In the genomic region with DNA sequence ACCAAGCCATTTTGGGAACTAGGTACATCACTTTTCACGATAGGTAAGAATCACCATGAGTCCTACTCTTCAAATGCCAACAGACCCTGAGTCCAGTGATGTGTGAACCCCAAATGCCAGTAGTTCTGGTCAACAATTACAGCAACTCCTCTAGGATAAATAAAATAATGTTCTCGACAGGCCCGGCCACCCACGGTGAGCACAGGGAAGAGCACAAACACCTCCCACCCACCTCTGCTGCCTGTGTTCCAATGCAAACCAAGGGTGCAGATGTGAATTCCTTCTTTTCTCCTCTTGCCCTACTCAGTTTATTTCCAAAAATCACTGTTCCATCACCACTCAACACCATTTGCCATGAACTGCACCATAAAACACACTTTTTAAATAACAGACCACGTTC, we compare ENCODE assay signal across 24 cellular contexts. TPM values are rescaled to one million over a fixed set of nuclear protein-coding genes. Genes with fewer than 3 reads are reported as not detected.
"Had no signal": no experiment of that assay in that cellular context is flagged by ENCODE, and none has a peak within 500 bp of the region (broad histone marks: within the 10 kb centered on the region; RNA-seq: fewer than 3 reads in every experiment).

No MANE protein-coding gene starts in this region.

- H3K4me1 Mint-ChIP-seq: immature natural killer cell; memory B cell; naive B cell; stimulated activated memory B cell treated with anti-CD40 and anti-IgM and Interleukin-4, amounts not matched to agents 10 μg/mL and 1 μg/mL and 100 μg/mL, for 72 hours had no signal

- H3K9me3 Mint-ChIP-seq: dendritic cell treated with granulocyte-macrophage colony-stimulating factor and Interleukin-4, amounts not matched to agents 40 ng/mL and 50 ng/mL, for 4 days; immature natural killer cell; memory B cell; nephron; stimulated activated memory B cell treated with anti-CD40 and anti-IgM and Interleukin-4, amounts not matched to agents 10 μg/mL and 1 μg/mL and 100 μg/mL, for 72 hours; stimulated activated naive CD8-positive, alpha-beta T cell treated with anti-CD3 and anti-CD28 coated beads, Interleukin-15, Interleukin-2, amounts not matched to agents 100 ng/mL and 50 ng/mL, for 24 hours had no signal

- H3K36me3 Mint-ChIP-seq: memory B cell; naive B cell; stimulated activated memory B cell treated with anti-CD40 and anti-IgM and Interleukin-4, amounts not matched to agents 10 μg/mL and 1 μg/mL and 100 μg/mL, for 72 hours had no signal

- H3K4me3 ChIP-seq: left ventricle myocardium inferior, lower lobe of right lung, psoas muscle, right lobe of liver, spleen had no signal

- H3K27me3 ChIP-seq: right lobe of liver, spleen had no signal

- H3K9me3 ChIP-seq: left ventricle myocardium inferior, lower lobe of right lung, psoas muscle, right lobe of liver, spleen had no signal

- ATAC-seq: esophagus mucosa; left cardiac atrium; lower lobe of right lung; psoas muscle; right lobe of liver; stimulated activated memory B cell treated with anti-CD40 and anti-IgM and Interleukin-4, amounts not matched to agents 10 μg/mL and 1 μg/mL and 100 μg/mL, for 72 hours had no signal

- H3K36me3 ChIP-seq: left ventricle myocardium inferior, lower lobe of right lung, right lobe of liver, spleen had no signal

- H3K27ac ChIP-seq: left ventricle myocardium inferior, lower lobe of right lung, psoas muscle, right lobe of liver, spleen had no signal

- H3K4me3 Mint-ChIP-seq: dendritic cell treated with granulocyte-macrophage colony-stimulating factor and Interleukin-4, amounts not matched to agents 40 ng/mL and 50 ng/mL, for 4 days; immature natural killer cell; memory B cell; naive B cell; nephron; stimulated activated memory B cell treated with anti-CD40 and anti-IgM and Interleukin-4, amounts not matched to agents 10 μg/mL and 1 μg/mL and 100 μg/mL, for 72 hours; stimulated activated naive CD8-positive, alpha-beta T cell treated with anti-CD3 and anti-CD28 coated beads, Interleukin-15, Interleukin-2, amounts not matched to agents 100 ng/mL and 50 ng/mL, for 24 hours; type B pancreatic cell had no signal

- H3K27ac Mint-ChIP-seq: dendritic cell treated with granulocyte-macrophage colony-stimulating factor and Interleukin-4, amounts not matched to agents 40 ng/mL and 50 ng/mL, for 4 days; immature natural killer cell; memory B cell; naive B cell; nephron; stimulated activated memory B cell treated with anti-CD40 and anti-IgM and Interleukin-4, amounts not matched to agents 10 μg/mL and 1 μg/mL and 100 μg/mL, for 72 hours; stimulated activated naive CD8-positive, alpha-beta T cell treated with anti-CD3 and anti-CD28 coated beads, Interleukin-15, Interleukin-2, amounts not matched to agents 100 ng/mL and 50 ng/mL, for 24 hours; type B pancreatic cell had no signal

- H3K4me1 ChIP-seq: lower lobe of right lung, psoas muscle, spleen had no signal

- DNase-seq: cerebellar nuclear complex; effector CD4-positive, alpha-beta T cell; immature natural killer cell; kidney; left cardiac atrium; left ventricle myocardium inferior; lower lobe of right lung; midbrain; naive B cell; psoas muscle; retina; right lobe of liver; spleen; stimulated activated CD4-positive, alpha-beta T cell treated with anti-CD3 and anti-CD28 coated beads, Interleukin-15, amount 100 ng/mL, for 24 hours; stimulated activated CD4-positive, alpha-beta T cell treated with anti-CD3 and anti-CD28 coated beads, Interleukin-1b, Interleukin-23, amount 100 ng/mL, for 48 hours; stimulated activated CD4-positive, alpha-beta T cell treated with anti-CD3 and anti-CD28 coated beads, Interleukin-4, amount 100 ng/mL, for 24 hours had no signal

- H3K27me3 Mint-ChIP-seq: dendritic cell treated with granulocyte-macrophage colony-stimulating factor and Interleukin-4, amounts not matched to agents 40 ng/mL and 50 ng/mL, for 4 days; memory B cell; naive B cell; stimulated activated memory B cell treated with anti-CD40 and anti-IgM and Interleukin-4, amounts not matched to agents 10 μg/mL and 1 μg/mL and 100 μg/mL, for 72 hours; stimulated activated naive CD8-positive, alpha-beta T cell treated with anti-CD3 and anti-CD28 coated beads, Interleukin-15, Interleukin-2, amounts not matched to agents 100 ng/mL and 50 ng/mL, for 24 hours; type B pancreatic cell had no signal

RNA-seq across cellular contexts. Expression of gene MPPED2, which starts 33.3 kb away (rescaled TPM):
- total RNA-seq: glomerular endothelial cell had no signal
